9 cellular contexts compared by ENCODE assay signal in genomic region chr2:102806250-102806837, GRCh38. TPM values are rescaled to one million over a fixed set of nuclear protein-coding genes. Genes with fewer than 3 reads are reported as not detected.
A peak's percentile ranks its signal among the peaks of the same experiment; 100 is the strongest.
DNase-seq lines count a peak whose midpoint lies in the region; TF ChIP-seq lines count a peak whose summit lies in the region.
"Had no signal": no experiment of that assay in that cellular context is flagged by ENCODE, and none has a peak within 500 bp of the region (broad histone marks: within the 10 kb centered on the region; RNA-seq: fewer than 3 reads in every experiment).

No MANE protein-coding gene starts in this region.

- H3K4me1 ChIP-seq in Loucy (ENCODE audit: insufficient read depth, low read length, poor library complexity, severe bottlenecking) (peaks cover 11% of the 10 kb centered on the region), SK-N-SH (ENCODE audit: control insufficient read depth in 1 of 2, insufficient read depth in 2 of 2, low read depth in 1 of 2, low read length in 1 of 2) (no peaks in the 10 kb centered on the region; a peak in 1 of 4 replicates)

- H3K36me3 ChIP-seq in Loucy (ENCODE audit: insufficient read depth, low read length) (no peaks in the 10 kb centered on the region; the same call in 1 of the 2 replicates), SK-N-SH (replicated peaks in 1 of 2; ENCODE audit: control insufficient read depth in 1 of 2, insufficient read depth in 2 of 2, low read length in 1 of 2) (no peaks in the 10 kb centered on the region)

- H2AFZ ChIP-seq in Loucy (ENCODE audit: low read length), result no peak overlapping the region
- H2AFZ ChIP-seq in SK-N-SH (ENCODE audit: low read depth), result no peak overlapping the region

- H3K4me2 ChIP-seq in Loucy (ENCODE audit: low read depth, low read length, poor library complexity, severe bottlenecking) (no peak overlapping the region), SK-N-SH (no peak overlapping the region)
- H3K4me2 ChIP-seq: BLaER1 had no signal

- H3K27me3 ChIP-seq in Loucy (ENCODE audit: insufficient read depth, low read length, poor library complexity, severe bottlenecking) (no peaks in the 10 kb centered on the region), SK-N-SH (ENCODE audit: insufficient read depth) (no peaks in the 10 kb centered on the region)
- H3K27me3 ChIP-seq: BLaER1 had no signal

- no peaks in the 10 kb centered on the region for H3K9me2 ChIP-seq in Loucy (replicated peaks; ENCODE audit: low read depth, low read length)
- H3K9me2 ChIP-seq in SK-N-SH, result no peaks in the 10 kb centered on the region

- CTCF ChIA-PET in SK-N-SH (lab: Yijun Ruan, JAX), result interaction anchor here (0.6 to 6.8 kb wide), 21 partner anchors 8 to 322 kb away, joined by 3 to 63 read pairs (median 5); a partner anchor contains a TSS

- no peak overlapping the region for H3K27ac ChIP-seq in SK-N-SH (ENCODE audit: low read depth in 2 of 2, low read length in 1 of 2)
- H3K27ac ChIP-seq: BLaER1 had no signal

- TF ChIP-seq EP300 in SK-N-SH (IDR thresholded peaks at IDR 0.05; ENCODE audit: borderline replicate concordance in 1 of 2, low read depth in 1 of 2, low read length in 1 of 2), result no peak

- TF ChIP-seq RAD21 in SK-N-SH (IDR thresholded peaks at IDR 0.05; ENCODE audit: low read length), result peak; percentile 78

- WGBS in SK-N-SH (ENCODE audit: low lambda C conversion rate), result 28% methylated on average over 9 of the region's 9 CpGs

- POLR2A ChIA-PET in SK-N-SH (lab: Yijun Ruan, JAX), result interaction anchor here (0.6 kb wide), 1 partner anchor 43 kb away, joined by 3 read pairs; no protein-coding TSS in a partner anchor

- no peak overlapping the region for H3K4me3 ChIP-seq in Loucy (ENCODE audit: low read length, poor library complexity, severe bottlenecking)
- peak overlapping the region in 1 of 2 experiments; percentile 21; a peak in 1 of 4 replicates for H3K4me3 ChIP-seq in SK-N-SH (ENCODE audit: low read depth in 2 of 2, low read length in 1 of 2)
- H3K4me3 ChIP-seq: BLaER1 had no signal

- H3F3A ChIP-seq in Loucy (ENCODE audit: low read depth), result no peaks in the 10 kb centered on the region
- no peaks in the 10 kb centered on the region for H3F3A ChIP-seq in SK-N-SH (replicated peaks; ENCODE audit: insufficient read depth)

- H3K9ac ChIP-seq in Loucy (ENCODE audit: low read depth, low read length, poor library complexity, severe bottlenecking), result no peak overlapping the region
- no peak overlapping the region for H3K9ac ChIP-seq in SK-N-SH
- H3K9ac ChIP-seq: BLaER1 had no signal

- TF ChIP-seq CTCF in Loucy (conservative IDR thresholded peaks at IDR 0.05; ENCODE audit: low read length) (peak; percentile 88), SK-N-SH (IDR thresholded peaks at IDR 0.05) (peak; percentile 80)

- H4K20me1 ChIP-seq in Loucy (ENCODE audit: insufficient read depth, low read length, poor library complexity, severe bottlenecking), result no peaks in the 10 kb centered on the region
- no peaks in the 10 kb centered on the region for H4K20me1 ChIP-seq in SK-N-SH (ENCODE audit: insufficient read depth)
- H4K20me1 ChIP-seq: BLaER1 had no signal

- no peaks in the 10 kb centered on the region for H3K79me2 ChIP-seq in Loucy (ENCODE audit: insufficient read depth, low read length)
- H3K79me2 ChIP-seq in SK-N-SH (ENCODE audit: insufficient read depth), result no peaks in the 10 kb centered on the region

- DNase-seq in NCI-H1417 (lab: John Stamatoyannopoulos, UW) (peak; percentile 2 to 78 (median 43)), NCI-H1417 treated with DMSO at 0.1 percent for 48 hours (lab: John Stamatoyannopoulos, UW) (no peak), H4 (ENCODE audit: low spot score) (peak; percentile 60), SK-N-SH (peak; percentile 75), brain pericyte (ENCODE audit: low read depth, low spot score) (peak; percentile 27), inferior parietal cortex (ENCODE audit: extremely low spot score) (peak; percentile 80)
- DNase-seq in stimulated activated CD4-positive, alpha-beta T cell treated with anti-CD3 and anti-CD28 coated beads, Interleukin-15, amount 100 ng/mL, for 24 hours, result peak; percentile 64

- H3K9me3 ChIP-seq in Loucy (ENCODE audit: insufficient read depth, low read depth, low read length) (peaks cover 12% of the 10 kb centered on the region; the same call in 1 of the 2 replicates), SK-N-SH (no peaks in the 10 kb centered on the region)

TF ChIP-seq in SK-N-SH, 30 proteins besides CTCF, POLR2A, EP300 and RAD21:
- peak; percentile 57 for TF ChIP-seq SMC3 (IDR thresholded peaks at IDR 0.05; ENCODE audit: low read depth, low read length)
- TF ChIP-seq PBX3 (IDR thresholded peaks at IDR 0.05), result no peak

RNA-seq across cellular contexts. Expression of gene TMEM182, which starts 44.5 kb away (rescaled TPM):
- total RNA-seq in H4 (2014; rRNA removed; shearing (Covaris generic)), result 4.5 TPM in 2 replicates
- polyA plus RNA-seq in SK-N-SH (2012; rRNA removed), result 1.7 and 3.4 TPM in 2 replicates
- polyA plus RNA-seq in SK-N-SH (2012; cell fraction: cytosol; rRNA removed), result 3.2 and 3.4 TPM in 2 replicates
- polyA plus RNA-seq in SK-N-SH (2012; cell fraction: nucleus; rRNA removed), result 0.28 and 1.4 TPM in 2 replicates
